In genomic region chr14:51651388-51652167, GRCh38 we compare ENCODE assay signal across 8 cellular contexts. TPM values are rescaled to one million over a fixed set of nuclear protein-coding genes. Genes with fewer than 3 reads are reported as not detected.
DNase-seq lines count a peak whose midpoint lies in the region; ATAC-seq lines count a peak whose summit lies in the region.

FRMD6 (plus strand) TSS chr14:51651910; CDS start chr14:51689837, 37,927 bp downstream.

- H3K9ac ChIP-seq in BLaER1 treated with 17β-estradiol and CSF1 and Interleukin-3, amounts not matched to agents 10 nM and 100 nM, result peak within 1 kb of the TSS; percentile 84 to 99 (median 91)
- peak within 1 kb of the TSS; percentile 94 for H3K9ac ChIP-seq in mesendoderm (ENCODE audit: low read length)

- peak within 1 kb of the TSS; percentile 95 for H2BK5ac ChIP-seq in mesendoderm (ENCODE audit: low read length)

- H3K36me3 ChIP-seq in BLaER1 treated with 17β-estradiol and CSF1 and Interleukin-3, amounts not matched to agents 10 nM and 100 nM, result no peaks in the 10 kb centered on the region
- no peaks in the 10 kb centered on the region for H3K36me3 ChIP-seq in mesendoderm (ENCODE audit: control insufficient read depth, insufficient read depth, low read length)

- H3K27ac ChIP-seq in BLaER1 treated with 17β-estradiol and CSF1 and Interleukin-3, amounts not matched to agents 10 nM and 100 nM, result peak within 1 kb of the TSS; percentile 79 to 99 (median 90)
- H3K27ac ChIP-seq in mesendoderm (ENCODE audit: low read depth, low read length), result peak within 1 kb of the TSS; percentile 99

- peaks cover 0 to 9% (median 0%) of the 10 kb centered on the region in 11 experiments; a peak in 3 of 22 replicates for H4K20me1 ChIP-seq in BLaER1 treated with 17β-estradiol and CSF1 and Interleukin-3, amounts not matched to agents 10 nM and 100 nM

- peaks cover 2% of the 10 kb centered on the region for H3K79me1 ChIP-seq in mesendoderm (ENCODE audit: low read length)

- peak within 1 kb of the TSS; percentile 85 for H3K18ac ChIP-seq in mesendoderm (ENCODE audit: low read length)

- ATAC-seq in HG03460 (IDR thresholded peaks at IDR 0.05; ENCODE audit: unreplicated experiment), result peak; percentile 74
- peak; percentile 79 for ATAC-seq in effector memory CD8-positive, alpha-beta T cell (replicated peaks)

- no peaks in the 10 kb centered on the region for H3K9me3 Mint-ChIP-seq in effector memory CD8-positive, alpha-beta T cell

- H3K4me2 ChIP-seq in BLaER1 treated with 17β-estradiol and CSF1 and Interleukin-3, amounts not matched to agents 10 nM and 100 nM, result peak within 1 kb of the TSS; percentile 91 to 99 (median 98)
- peak within 1 kb of the TSS; percentile 87 for H3K4me2 ChIP-seq in mesendoderm (ENCODE audit: low read length)

- peak within 1 kb of the TSS; percentile 89 for H3K4ac ChIP-seq in mesendoderm (ENCODE audit: low read depth, low read length)

- no peaks in the 10 kb centered on the region for H3K9me3 ChIP-seq in BLaER1 treated with 17β-estradiol and CSF1 and Interleukin-3, amounts not matched to agents 10 nM and 100 nM (replicated peaks in 1 of 11)

- peaks cover 28 to 40% (median 35%) of the 10 kb centered on the region in 11 experiments for H3K27me3 ChIP-seq in BLaER1 treated with 17β-estradiol and CSF1 and Interleukin-3, amounts not matched to agents 10 nM and 100 nM
- no peaks in the 10 kb centered on the region for H3K27me3 ChIP-seq in mesendoderm (ENCODE audit: insufficient read depth, low read length, poor library complexity)

- peak within 1 kb of the TSS; percentile 26 to 46 for H3K27ac Mint-ChIP-seq in effector memory CD8-positive, alpha-beta T cell

- no peak within 1 kb of the TSS for H2BK120ac ChIP-seq in mesendoderm (ENCODE audit: low read depth, low read length)

- H2BK15ac ChIP-seq in mesendoderm (replicated peaks; ENCODE audit: low read depth), result no peak within 1 kb of the TSS

- WGBS in mesendoderm (ENCODE audit: extremely low coverage, insufficient coverage, low lambda C conversion rate), result no CpG with 5 or more reads among the region's 86 CpGs

- H4K5ac ChIP-seq in mesendoderm (ENCODE audit: low read length), result no peak within 1 kb of the TSS

- H3K4me1 ChIP-seq in BLaER1 treated with 17β-estradiol and CSF1 and Interleukin-3, amounts not matched to agents 10 nM and 100 nM, result peaks cover 17 to 21% (median 19%) of the 10 kb centered on the region in 10 experiments; a peak in 19 of 20 replicates
- H3K4me1 ChIP-seq in mesendoderm (ENCODE audit: control insufficient read depth, low read depth, low read length), result no peaks in the 10 kb centered on the region

- peaks cover 30 to 35% of the 10 kb centered on the region in 2 donors for H3K27me3 Mint-ChIP-seq in effector memory CD8-positive, alpha-beta T cell

- H3K79me2 ChIP-seq in mesendoderm (ENCODE audit: control insufficient read depth, insufficient read depth, low read length), result peaks cover 30% of the 10 kb centered on the region

- H4K8ac ChIP-seq in mesendoderm (ENCODE audit: low read depth, low read length), result no peak within 1 kb of the TSS

- H3K36me3 Mint-ChIP-seq in effector memory CD8-positive, alpha-beta T cell (ENCODE audit: insufficient read depth), result no peaks in the 10 kb centered on the region

- H3K4me3 Mint-ChIP-seq in effector memory CD8-positive, alpha-beta T cell, result peak within 1 kb of the TSS; percentile 78 to 80

- DNase-seq in GM19240 (ENCODE audit: insufficient read length, low spot score) (peak; percentile 62), NCI-H748 (lab: John Stamatoyannopoulos, UW; ENCODE audit: unreplicated experiment) (peak; percentile 88), mesendoderm (peak; percentile 93)
- DNase-seq in activated CD8-positive, alpha-beta memory T cell treated with anti-CD3 and anti-CD28 coated beads for 4 hours (ENCODE audit: low read depth in 2 of 2), result peak; percentile 43 to 46
- DNase-seq in effector memory CD8-positive, alpha-beta T cell, result peak; percentile 67 to 80 (median 73)
- DNase-seq in stimulated activated CD8-positive, alpha-beta memory T cell treated with anti-CD3 and anti-CD28 coated beads, Interleukin-12 subunit alpha, Interleukin-12 subunit beta, amount 100 ng/mL, for 4 hours (ENCODE audit: low read depth), result peak; percentile 72

- peak within 1 kb of the TSS; percentile 99 for H3K56ac ChIP-seq in mesendoderm (ENCODE audit: low read length)

- peak within 1 kb of the TSS; percentile 15 for H3K23ac ChIP-seq in mesendoderm (ENCODE audit: low read length)

- peaks cover 8 to 11% of the 10 kb centered on the region in 2 donors for H3K4me1 Mint-ChIP-seq in effector memory CD8-positive, alpha-beta T cell (ENCODE audit: low read depth in 2 of 2)

- peak within 1 kb of the TSS; percentile 66 to 86 (median 72) for H3K4me3 ChIP-seq in BLaER1 treated with 17β-estradiol and CSF1 and Interleukin-3, amounts not matched to agents 10 nM and 100 nM
- H3K4me3 ChIP-seq in mesendoderm (ENCODE audit: low read length), result peak within 1 kb of the TSS; percentile 81

- no peak within 1 kb of the TSS for H2AK5ac ChIP-seq in mesendoderm (ENCODE audit: low read length)

RNA-seq across cellular contexts. Expression of gene FRMD6, which starts in this region (rescaled TPM):
- polyA plus RNA-seq in mesendoderm (2013, experiment 1 of 2), result 19.1 TPM
- 18.6 TPM for polyA plus RNA-seq in mesendoderm (2013, experiment 2 of 2)

Comparison
In these comparisons a context has a peak if more than half of its experiments do, and no peak if none do; other contexts are left out.
1. Peak in every context shown above with its lines: DNase-seq, ATAC-seq, H3K4me3 ChIP-seq and H3K27ac ChIP-seq.